Comparison of ENCODE assay signal across 8 cellular contexts in the genomic region with DNA sequence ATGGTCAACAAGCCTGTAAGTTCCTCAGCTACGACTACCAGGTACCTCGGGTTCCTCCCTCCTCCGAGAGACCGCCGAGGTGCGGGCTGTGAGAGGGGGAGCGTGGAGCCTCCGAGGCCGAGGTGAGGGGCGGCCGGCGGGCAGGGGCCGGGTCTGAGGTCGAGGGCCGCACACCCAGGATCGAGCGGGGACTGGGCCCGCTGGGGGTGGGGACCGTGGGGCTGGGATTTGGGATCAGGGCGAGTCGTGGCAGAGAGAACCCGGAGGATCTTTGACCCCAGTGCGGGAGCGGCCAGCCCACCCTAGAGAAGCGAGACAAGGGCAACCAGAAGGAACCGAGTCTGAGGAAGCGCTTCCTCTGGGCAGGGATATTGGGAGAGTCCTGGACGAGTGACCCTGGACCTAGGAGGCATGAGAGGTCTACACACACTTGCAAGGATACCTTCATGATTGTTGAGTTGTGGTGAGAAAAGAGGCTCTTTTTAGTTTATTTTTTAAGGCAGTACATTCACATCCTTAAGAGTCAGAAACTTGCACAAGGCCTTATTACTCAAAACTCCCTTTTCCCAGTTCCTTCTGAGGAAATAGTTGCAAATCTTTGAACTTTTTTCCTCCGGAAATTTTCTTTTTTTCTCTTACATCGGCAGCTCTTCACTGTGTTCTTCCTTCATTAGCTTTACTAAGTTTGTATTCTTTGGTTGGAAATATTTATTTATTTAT. TPM values are rescaled to one million over a fixed set of nuclear protein-coding genes. Genes with fewer than 3 reads are reported as not detected.
DNase-seq lines count a peak whose midpoint lies in the region; ATAC-seq and FAIRE-seq lines count a peak whose summit lies in the region.

No MANE protein-coding gene starts in this region.

- peak overlapping the region; percentile 98 for H3K9ac ChIP-seq in adipocyte (ENCODE audit: low read length)
- no peak overlapping the region for H3K9ac ChIP-seq in iPS-15b (ENCODE audit: low read depth, low read length)

- H3K4me3 Mint-ChIP-seq in activated CD4-positive, alpha-beta T cell treated with anti-CD3 and anti-CD28 coated beads, Interleukin-2, amount 10 ng/mL, durations not matched to agents 24 days and 14 days = peak overlapping the region; percentile 95
- peak overlapping the region; percentile 98 to 99 for H3K4me3 Mint-ChIP-seq in stimulated activated naive B cell treated with anti-CD40 and anti-IgM and Interleukin-4, amounts not matched to agents 10 μg/mL and 1 μg/mL and 100 μg/mL, for 72 hours

- peaks cover 13% of the 10 kb centered on the region for H3K4me1 Mint-ChIP-seq in activated CD4-positive, alpha-beta T cell treated with anti-CD3 and anti-CD28 coated beads, Interleukin-2, amount 10 ng/mL, durations not matched to agents 24 days and 14 days
- H3K4me1 Mint-ChIP-seq in stimulated activated naive B cell treated with anti-CD40 and anti-IgM and Interleukin-4, amounts not matched to agents 10 μg/mL and 1 μg/mL and 100 μg/mL, for 72 hours = peaks cover 17 to 38% of the 10 kb centered on the region in 2 donors

- ATAC-seq in stimulated activated naive B cell treated with anti-CD40 and anti-IgM and Interleukin-4, amounts not matched to agents 10 μg/mL and 1 μg/mL and 100 μg/mL, for 72 hours (replicated peaks) = peak in 1 of 2 donors; percentile 90

- peak overlapping the region; percentile 99 for H3K27ac Mint-ChIP-seq in activated CD4-positive, alpha-beta T cell treated with anti-CD3 and anti-CD28 coated beads, Interleukin-2, amount 10 ng/mL, durations not matched to agents 24 days and 14 days
- peak overlapping the region; percentile 99 for H3K27ac Mint-ChIP-seq in stimulated activated naive B cell treated with anti-CD40 and anti-IgM and Interleukin-4, amounts not matched to agents 10 μg/mL and 1 μg/mL and 100 μg/mL, for 72 hours

- H3K9me3 Mint-ChIP-seq in activated CD4-positive, alpha-beta T cell treated with anti-CD3 and anti-CD28 coated beads, Interleukin-2, amount 10 ng/mL, durations not matched to agents 24 days and 14 days = no peaks in the 10 kb centered on the region
- no peaks in the 10 kb centered on the region for H3K9me3 Mint-ChIP-seq in stimulated activated naive B cell treated with anti-CD40 and anti-IgM and Interleukin-4, amounts not matched to agents 10 μg/mL and 1 μg/mL and 100 μg/mL, for 72 hours

- FAIRE-seq in GM19239 (lab: Jason Lieb, UNC) = no peak

- H3K36me3 ChIP-seq in adipocyte (ENCODE audit: control insufficient read depth, insufficient read depth, low read length, severe bottlenecking) = no peaks in the 10 kb centered on the region
- no peaks in the 10 kb centered on the region for H3K36me3 ChIP-seq in iPS-15b (ENCODE audit: control insufficient read depth, insufficient read depth, low read length)

- no peaks in the 10 kb centered on the region for H3K27me3 ChIP-seq in adipocyte (replicated peaks; ENCODE audit: control insufficient read depth, insufficient read depth, low read length)
- no peaks in the 10 kb centered on the region for H3K27me3 ChIP-seq in iPS-15b (ENCODE audit: control insufficient read depth, insufficient read depth, low read length)

- intact Hi-C loops in activated CD4-positive, alpha-beta T cell treated with anti-CD3 and anti-CD28 coated beads, Interleukin-2, amount 10 ng/mL, durations not matched to agents 24 days and 14 days (cut with micrococcal nuclease) = no loop called here

- H3K9me3 ChIP-seq in adipocyte (ENCODE audit: control insufficient read depth, low read length) (no peaks in the 10 kb centered on the region), iPS-15b (ENCODE audit: control insufficient read depth, insufficient read depth, low read length) (no peaks in the 10 kb centered on the region)

- H3K4me3 ChIP-seq in adipocyte (ENCODE audit: low read length) = peak overlapping the region; percentile 88
- H3K4me3 ChIP-seq in iPS-15b (ENCODE audit: low read depth, low read length) = peak overlapping the region; percentile 76

- H3K4me1 ChIP-seq in adipocyte (ENCODE audit: control insufficient read depth, insufficient read depth, low read length) (peaks cover 8% of the 10 kb centered on the region), iPS-15b (ENCODE audit: control insufficient read depth, insufficient read depth, low read length) (no peaks in the 10 kb centered on the region)

- H3K36me3 Mint-ChIP-seq in activated CD4-positive, alpha-beta T cell treated with anti-CD3 and anti-CD28 coated beads, Interleukin-2, amount 10 ng/mL, durations not matched to agents 24 days and 14 days (ENCODE audit: low read depth) = peaks cover 5% of the 10 kb centered on the region
- H3K36me3 Mint-ChIP-seq in stimulated activated naive B cell treated with anti-CD40 and anti-IgM and Interleukin-4, amounts not matched to agents 10 μg/mL and 1 μg/mL and 100 μg/mL, for 72 hours = peaks cover 6 to 8% of the 10 kb centered on the region in 2 donors

- H3K27me3 Mint-ChIP-seq in activated CD4-positive, alpha-beta T cell treated with anti-CD3 and anti-CD28 coated beads, Interleukin-2, amount 10 ng/mL, durations not matched to agents 24 days and 14 days = no peaks in the 10 kb centered on the region
- no peaks in the 10 kb centered on the region for H3K27me3 Mint-ChIP-seq in stimulated activated naive B cell treated with anti-CD40 and anti-IgM and Interleukin-4, amounts not matched to agents 10 μg/mL and 1 μg/mL and 100 μg/mL, for 72 hours

- DNase-seq in activated CD4-positive, alpha-beta T cell treated with anti-CD3 and anti-CD28 coated beads, Interleukin-2, amount 10 ng/mL, durations not matched to agents 24 days and 14 days = no peak
- DNase-seq in activated CD4-positive, alpha-beta T cell treated with anti-CD3 and anti-CD28 coated beads, Interleukin-2, amount 50 U/mL, for 48 hours = no peak
- DNase-seq in adipocyte (ENCODE audit: low read depth) = peak; percentile 49
- no peak for DNase-seq in stimulated activated naive B cell treated with anti-CD40 and anti-IgM and Interleukin-4, amounts not matched to agents 10 μg/mL and 1 μg/mL and 100 μg/mL, for 72 hours
- no peak for DNase-seq in NCI-H2196 (lab: John Stamatoyannopoulos, UW; ENCODE audit: unreplicated experiment)
- no peak for DNase-seq in NCI-H2107 treated with DMSO at 0.1 percent for 48 hours (lab: John Stamatoyannopoulos, UW; ENCODE audit: unreplicated experiment)
- DNase-seq in GM19239 (ENCODE audit: insufficient read length, low spot score) = no peak

RNA-seq across cellular contexts. Expression of gene ZNF487, which starts 0.4 kb away (rescaled TPM):
- total RNA-seq in activated CD4-positive, alpha-beta T cell treated with anti-CD3 and anti-CD28 coated beads, Interleukin-2, amount 10 ng/mL, durations not matched to agents 24 days and 14 days = 1.5 and 1.6 TPM in 2 replicates

RNA-seq across cellular contexts. Expression of gene HNRNPF, which starts 28.3 kb away (rescaled TPM):
- total RNA-seq in activated CD4-positive, alpha-beta T cell treated with anti-CD3 and anti-CD28 coated beads, Interleukin-2, amount 10 ng/mL, durations not matched to agents 24 days and 14 days = 513 and 516 TPM in 2 replicates
